ENCODE assay signal across 29 cellular contexts in the genomic region with DNA sequence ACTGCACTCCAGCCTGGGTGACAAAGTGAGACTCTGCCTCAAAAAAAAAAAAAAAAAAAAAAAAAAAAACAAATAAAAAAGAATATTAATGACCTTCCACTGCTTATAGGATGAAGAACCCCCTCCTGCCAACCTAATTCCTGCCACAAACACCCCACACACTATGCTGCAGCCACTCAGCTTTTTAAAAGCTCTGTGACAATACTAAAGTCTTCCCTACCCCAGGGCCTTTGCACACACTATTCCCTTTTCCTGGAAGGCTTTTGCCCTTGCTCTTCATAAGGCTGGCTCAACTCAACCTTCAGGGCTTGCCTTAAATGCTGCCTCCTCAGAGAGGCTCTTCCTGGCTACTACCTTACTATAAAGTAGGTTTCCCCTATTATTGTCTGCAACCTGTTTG.
"Had no signal": no experiment of that assay in that cellular context is flagged by ENCODE, and none has a peak within 500 bp of the region (broad histone marks: within the 10 kb centered on the region; RNA-seq: fewer than 3 reads in every experiment).

No MANE protein-coding gene starts in this region.

- H3K36me3 Mint-ChIP-seq: natural killer cell; neural progenitor cell; stimulated activated effector memory CD8-positive, alpha-beta T cell treated with anti-CD3 and anti-CD28 coated beads, Interleukin-12 subunit alpha, Interleukin-12 subunit beta, amount 100 ng/mL, for 72 hours; type B pancreatic cell had no signal

- ATAC-seq: natural killer cell; psoas muscle; right cardiac atrium; right lobe of liver; stimulated activated effector memory CD8-positive, alpha-beta T cell treated with anti-CD3 and anti-CD28 coated beads, Interleukin-12 subunit alpha, Interleukin-12 subunit beta, amount 100 ng/mL, for 72 hours; stimulated activated naive CD8-positive, alpha-beta T cell treated with anti-CD3 and anti-CD28 coated beads, Interleukin-15, amount 100 ng/mL, for 72 hours; stimulated activated naive CD8-positive, alpha-beta T cell treated with anti-CD3 and anti-CD28 coated beads, Interleukin-15, Interleukin-2, amounts not matched to agents 100 U/mL and 50 U/mL, for 24 hours; upper lobe of right lung had no signal

- H3K27me3 Mint-ChIP-seq: stimulated activated naive CD8-positive, alpha-beta T cell treated with anti-CD3 and anti-CD28 coated beads, Interleukin-15, amount 100 ng/mL, for 72 hours had no signal

- H3K4me1 Mint-ChIP-seq: natural killer cell; nephron; neural progenitor cell; stimulated activated effector memory CD8-positive, alpha-beta T cell treated with anti-CD3 and anti-CD28 coated beads, Interleukin-12 subunit alpha, Interleukin-12 subunit beta, amount 100 ng/mL, for 72 hours; stimulated activated naive CD8-positive, alpha-beta T cell treated with anti-CD3 and anti-CD28 coated beads, Interleukin-15, amount 100 ng/mL, for 72 hours had no signal

- H3K36me3 ChIP-seq: neural progenitor cell, ovary, right lobe of liver, sigmoid colon, suprapubic skin, tibial artery, transverse colon, upper lobe of right lung, uterus had no signal

- H3K27ac Mint-ChIP-seq: natural killer cell; nephron; progenitor cell of endocrine pancreas; stimulated activated effector memory CD8-positive, alpha-beta T cell treated with anti-CD3 and anti-CD28 coated beads, Interleukin-12 subunit alpha, Interleukin-12 subunit beta, amount 100 ng/mL, for 72 hours; stimulated activated naive CD8-positive, alpha-beta T cell treated with anti-CD3 and anti-CD28 coated beads, Interleukin-15, amount 100 ng/mL, for 72 hours; type B pancreatic cell had no signal

- DNase-seq: natural killer cell; occipital lobe; ovary; posterior cingulate gyrus; psoas muscle; right cardiac atrium; right lobe of liver; sigmoid colon; small intestine; stimulated activated CD4-positive, alpha-beta T cell treated with anti-CD3 and anti-CD28 coated beads, Interleukin-15, amount 100 ng/mL, for 24 hours; stimulated activated CD4-positive, alpha-beta T cell treated with anti-CD3 and anti-CD28 coated beads, Interleukin-2, amount 100 ng/mL, for 24 hours; stimulated activated CD4-positive, alpha-beta T cell treated with anti-CD3 and anti-CD28 coated beads, Interleukin-2, amount 100 ng/mL, for 48 hours; stimulated activated CD4-positive, alpha-beta T cell treated with anti-CD3 and anti-CD28 coated beads, Interleukin-4, amount 100 ng/mL, for 24 hours; stimulated activated naive CD4-positive, alpha-beta T cell; stimulated activated naive CD8-positive, alpha-beta T cell treated with anti-CD3 and anti-CD28 coated beads, Interleukin-15, amount 100 ng/mL, for 72 hours; stimulated activated naive CD8-positive, alpha-beta T cell treated with anti-CD3 and anti-CD28 coated beads, Interleukin-15, Interleukin-2, amounts not matched to agents 100 U/mL and 50 U/mL, for 24 hours; substantia nigra; testis; tibial artery; transverse colon; upper lobe of right lung; uterus had no signal

- H3K4me3 ChIP-seq: neural progenitor cell, ovary, psoas muscle, right lobe of liver, sigmoid colon, suprapubic skin, testis, tibial artery, transverse colon, upper lobe of right lung, uterus had no signal

- H3K4me3 Mint-ChIP-seq: natural killer cell; nephron; neural progenitor cell; stimulated activated effector memory CD8-positive, alpha-beta T cell treated with anti-CD3 and anti-CD28 coated beads, Interleukin-12 subunit alpha, Interleukin-12 subunit beta, amount 100 ng/mL, for 72 hours; stimulated activated naive CD8-positive, alpha-beta T cell treated with anti-CD3 and anti-CD28 coated beads, Interleukin-15, amount 100 ng/mL, for 72 hours; type B pancreatic cell had no signal

- H3K4me1 ChIP-seq: neural progenitor cell, parathyroid adenoma, right lobe of liver, sigmoid colon, suprapubic skin, testis, tibial artery, transverse colon, upper lobe of right lung, uterus had no signal

- H3K27me3 ChIP-seq: neural progenitor cell, ovary, right lobe of liver, sigmoid colon, suprapubic skin, testis, tibial artery, transverse colon, upper lobe of right lung, uterus had no signal

- H3K9me3 Mint-ChIP-seq: natural killer cell; nephron; neural progenitor cell; stimulated activated effector memory CD8-positive, alpha-beta T cell treated with anti-CD3 and anti-CD28 coated beads, Interleukin-12 subunit alpha, Interleukin-12 subunit beta, amount 100 ng/mL, for 72 hours; stimulated activated naive CD8-positive, alpha-beta T cell treated with anti-CD3 and anti-CD28 coated beads, Interleukin-15, amount 100 ng/mL, for 72 hours; type B pancreatic cell had no signal

- H3K9me3 ChIP-seq: ovary, psoas muscle, right lobe of liver, sigmoid colon, suprapubic skin, testis, tibial artery, transverse colon, upper lobe of right lung, uterus had no signal

- H3K27ac ChIP-seq: neural progenitor cell, ovary, parathyroid adenoma, psoas muscle, right lobe of liver, sigmoid colon, suprapubic skin, testis, tibial artery, transverse colon, upper lobe of right lung, uterus had no signal
